ENCODE assay signal across 13 cellular contexts in the genomic region with DNA sequence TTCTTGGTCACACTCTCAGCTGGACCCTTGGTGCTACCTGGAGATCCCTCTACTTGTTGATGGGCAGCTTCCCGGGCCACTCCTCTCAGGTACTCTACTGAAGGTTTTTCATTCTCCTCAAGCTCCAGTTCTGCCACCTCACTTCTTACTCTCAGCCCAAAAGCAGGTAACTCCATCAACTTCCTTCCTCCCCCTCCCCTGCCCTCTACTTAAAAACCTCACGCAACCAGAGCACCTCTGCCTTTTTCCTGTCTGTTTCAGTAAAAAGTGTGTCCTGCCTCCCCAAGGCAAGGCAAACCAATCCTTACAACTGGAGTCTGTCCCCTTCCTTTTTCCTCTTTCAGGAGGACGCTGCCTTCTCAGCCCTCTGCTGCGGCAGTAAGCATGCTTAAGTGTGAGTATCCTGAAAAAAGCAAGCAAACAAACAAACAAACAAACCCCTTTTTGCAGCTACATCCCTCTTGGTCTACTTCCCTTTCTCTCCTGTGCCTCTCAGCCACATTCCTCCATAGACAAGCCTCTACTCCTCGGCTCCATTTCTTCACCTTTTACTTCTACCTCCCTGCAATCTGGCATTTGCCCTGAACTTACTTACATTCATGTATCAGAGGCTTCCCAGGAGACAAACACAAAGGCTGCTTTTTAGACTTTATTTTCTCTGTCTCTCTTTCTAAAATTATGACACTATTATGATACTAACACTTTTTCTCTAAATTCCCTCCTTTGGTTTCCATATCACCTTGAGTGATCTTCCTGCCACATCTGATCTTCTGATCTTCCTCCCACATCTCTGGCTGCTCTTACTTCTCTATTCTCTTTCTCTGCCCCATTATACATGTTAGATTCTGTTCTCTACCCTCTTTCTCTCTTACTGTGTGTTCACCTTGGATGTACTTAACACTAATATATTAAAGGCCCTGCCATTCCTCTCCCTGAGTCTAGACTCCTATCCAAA. TPM values are rescaled to one million over a fixed set of nuclear protein-coding genes. Genes with fewer than 3 reads are reported as not detected.
A peak's percentile ranks its signal among the peaks of the same experiment; 100 is the strongest.
DNase-seq lines count a peak whose midpoint lies in the region; ATAC-seq, FAIRE-seq and TF ChIP-seq lines count a peak whose summit lies in the region.
"Had no signal": no experiment of that assay in that cellular context is flagged by ENCODE, and none has a peak within 500 bp of the region (broad histone marks: within the 10 kb centered on the region; RNA-seq: fewer than 3 reads in every experiment).

No MANE protein-coding gene starts in this region.

- TF ChIP-seq POLR2A in GM12891 (IDR thresholded peaks at IDR 0.05; ENCODE audit: low read depth, low read length) = no peak

- H3K4me1 ChIP-seq in effector memory CD4-positive, alpha-beta T cell (ENCODE audit: control insufficient read depth, insufficient read depth, low read length, poor library complexity, severe bottlenecking) = peaks cover 22% of the 10 kb centered on the region

- FAIRE-seq in GM12891 (lab: Jason Lieb, UNC) = peak; percentile 76

- no peak for DNase-seq in GM12891 (ENCODE audit: insufficient read length, low spot score)
- no peak for DNase-seq in effector memory CD4-positive, alpha-beta T cell
- DNase-seq in SW 1271 (lab: John Stamatoyannopoulos, UW) = no peak
- no peak for DNase-seq in hepatic stellate cell (ENCODE audit: low spot score)
- DNase-seq in NCI-H1048 (lab: John Stamatoyannopoulos, UW) = no peak
- no peak for DNase-seq in hippocampal formation (lab: John Stamatoyannopoulos, UW)
- DNase-seq: activated CD4-positive, alpha-beta T cell treated with anti-CD3 and anti-CD28 coated beads for 1 hour; NCI-H1930 had no signal

- peak overlapping the region; percentile 22 for H3K4me3 ChIP-seq in effector memory CD4-positive, alpha-beta T cell (ENCODE audit: insufficient read depth, low read depth, low read length, poor library complexity, severe bottlenecking)
- H3K4me3 ChIP-seq: suprapubic skin had no signal

- no peaks in the 10 kb centered on the region for H3K27me3 ChIP-seq in effector memory CD4-positive, alpha-beta T cell (replicated peaks; ENCODE audit: control insufficient read depth, insufficient read depth, low read length, poor library complexity, severe bottlenecking)
- H3K27me3 ChIP-seq: suprapubic skin had no signal

- no peaks in the 10 kb centered on the region for H3K9me3 ChIP-seq in effector memory CD4-positive, alpha-beta T cell (ENCODE audit: control insufficient read depth, low read length)
- H3K9me3 ChIP-seq: suprapubic skin had no signal

- peak overlapping the region; percentile 58 for H3K27ac ChIP-seq in effector memory CD4-positive, alpha-beta T cell (ENCODE audit: insufficient read depth, low read length, poor library complexity, severe bottlenecking)
- H3K27ac ChIP-seq: C4-2B, suprapubic skin had no signal

- ATAC-seq in GM19372 (IDR thresholded peaks at IDR 0.05; ENCODE audit: low read depth, unreplicated experiment) (peak; percentile 63), HG03025 (IDR thresholded peaks at IDR 0.05; ENCODE audit: low FRiP score, unreplicated experiment) (peak; percentile 53)
- ATAC-seq: SK-N-SH treated with all-trans-retinoic acid at 6 μM for 48 hours had no signal

- H3K36me3 ChIP-seq in effector memory CD4-positive, alpha-beta T cell (ENCODE audit: control insufficient read depth, insufficient read depth, low read length) = no peaks in the 10 kb centered on the region

TF ChIP-seq in GM12891, 5 proteins besides CTCF, POLR2A, EP300 and RAD21:
- TF ChIP-seq SPI1 (IDR thresholded peaks at IDR 0.05; ENCODE audit: low read depth, low read length) (peak; percentile 18; the same call in 1 of the 2 replicates), POLR2AphosphoS5 (IDR thresholded peaks at IDR 0.05; ENCODE audit: low read depth, low read length) (no peak), POU2F2 (IDR thresholded peaks at IDR 0.05; ENCODE audit: low read depth, low read length) (no peak)

RNA-seq across cellular contexts. Expression of gene ALPK1, which starts 5.4 kb away (rescaled TPM):
- 21.6 TPM for polyA plus RNA-seq in GM12891 (2012; ENCODE audit: low read depth, missing spikeins)

RNA-seq across cellular contexts. Expression of gene TIFA, which starts 16.9 kb away (rescaled TPM):
- polyA plus RNA-seq in GM12891 (2012; ENCODE audit: low read depth, missing spikeins) = 51.3 TPM
